Comparison of ENCODE assay signal across 24 cellular contexts in genomic region chr5:1329111-1329579, GRCh38. TPM values are rescaled to one million over a fixed set of nuclear protein-coding genes. Genes with fewer than 3 reads are reported as not detected.
DNase-seq lines count a peak whose midpoint lies in the region; ATAC-seq and TF ChIP-seq lines count a peak whose summit lies in the region.
"Had no signal": no experiment of that assay in that cellular context is flagged by ENCODE, and none has a peak within 500 bp of the region (broad histone marks: within the 10 kb centered on the region; RNA-seq: fewer than 3 reads in every experiment).

No MANE protein-coding gene starts in this region.

- peak overlapping the region; percentile 3 to 86 for H3K27ac Mint-ChIP-seq in effector memory CD8-positive, alpha-beta T cell
- peak overlapping the region; percentile 78 for H3K27ac Mint-ChIP-seq in osteocyte (ENCODE audit: unreplicated experiment)
- H3K27ac Mint-ChIP-seq: IgD-negative memory B cell had no signal

- TF ChIP-seq CTCF in osteocyte (IDR thresholded peaks at IDR 0.05), result no peak

- H3K36me3 Mint-ChIP-seq in effector memory CD8-positive, alpha-beta T cell (ENCODE audit: insufficient read depth), result peaks cover 4% of the 10 kb centered on the region
- H3K36me3 Mint-ChIP-seq in osteocyte (ENCODE audit: unreplicated experiment), result peaks cover 41% of the 10 kb centered on the region
- H3K36me3 Mint-ChIP-seq: IgD-negative memory B cell had no signal

- no peak overlapping the region for H3K4me3 ChIP-seq in HUES6 (ENCODE audit: low read depth, low read length)
- H3K4me3 ChIP-seq: gastrocnemius medialis had no signal

- DNase-seq in 8988T (peak; percentile 18), osteocyte (ENCODE audit: extremely low spot score, unreplicated experiment) (no peak), cerebellar cortex (ENCODE audit: low spot score) (no peak), NCI-H524 (lab: John Stamatoyannopoulos, UW) (no peak)
- no peak for DNase-seq in effector memory CD8-positive, alpha-beta T cell
- DNase-seq in effector CD8-positive, alpha-beta T cell (lab: John Stamatoyannopoulos, UW), result no peak
- DNase-seq: gastrocnemius medialis; H7; MV-4-11; NCI-H2081 treated with DMSO at 0.1 percent for 48 hours; NCI-H69; stimulated activated naive CD4-positive, alpha-beta T cell treated with Interleukin-2 at 50 U/mL for 16 hours; T1000 had no signal

- H3K27ac ChIP-seq in HUES6 (ENCODE audit: low read depth, low read length), result peak overlapping the region; percentile 70; the same call in 1 of the 2 replicates
- H3K27ac ChIP-seq: gastrocnemius medialis, neutrophil had no signal

- H3K27me3 Mint-ChIP-seq in effector memory CD8-positive, alpha-beta T cell, result no peaks in the 10 kb centered on the region
- H3K27me3 Mint-ChIP-seq in osteocyte (ENCODE audit: unreplicated experiment), result no peaks in the 10 kb centered on the region
- H3K27me3 Mint-ChIP-seq: IgD-negative memory B cell had no signal

- H3K4me1 ChIP-seq in HUES6 (ENCODE audit: control insufficient read depth, insufficient read depth, low read length), result no peaks in the 10 kb centered on the region; the same call in 1 of the 2 replicates

- H3K4me1 Mint-ChIP-seq in effector memory CD8-positive, alpha-beta T cell (ENCODE audit: low read depth in 2 of 2), result peaks cover 6 to 33% of the 10 kb centered on the region in 2 donors
- H3K4me1 Mint-ChIP-seq in osteocyte (ENCODE audit: unreplicated experiment), result peaks cover 22% of the 10 kb centered on the region

- no peak overlapping the region for H3K4me3 Mint-ChIP-seq in effector memory CD8-positive, alpha-beta T cell
- H3K4me3 Mint-ChIP-seq in osteocyte (ENCODE audit: unreplicated experiment), result no peak overlapping the region
- H3K4me3 Mint-ChIP-seq: IgD-negative memory B cell had no signal

- peaks cover 3% of the 10 kb centered on the region; the same call in 1 of the 2 replicates for H3K9me3 ChIP-seq in HUES6 (ENCODE audit: control insufficient read depth, insufficient read depth, low read depth, low read length)
- H3K9me3 ChIP-seq: gastrocnemius medialis, neutrophil had no signal

- peaks cover 78% of the 10 kb centered on the region for H3K36me3 ChIP-seq in HUES6 (ENCODE audit: control insufficient read depth, insufficient read depth, low read length)

- ATAC-seq in effector memory CD8-positive, alpha-beta T cell (replicated peaks), result no peak
- no peak for ATAC-seq in esophagus mucosa
- ATAC-seq: gastrocnemius medialis, PC-3, SK-N-SH treated with all-trans-retinoic acid at 6 μM for 48 hours had no signal

- H3K27me3 ChIP-seq in HUES6 (ENCODE audit: control insufficient read depth, insufficient read depth, low read length), result no peaks in the 10 kb centered on the region
- H3K27me3 ChIP-seq: gastrocnemius medialis, neutrophil had no signal

- H3K9ac ChIP-seq in HUES6 (ENCODE audit: low read length), result no peak overlapping the region

- no peaks in the 10 kb centered on the region for H3K9me3 Mint-ChIP-seq in effector memory CD8-positive, alpha-beta T cell
- H3K9me3 Mint-ChIP-seq in osteocyte (ENCODE audit: unreplicated experiment), result peaks cover 6% of the 10 kb centered on the region
- H3K9me3 Mint-ChIP-seq: IgD-negative memory B cell had no signal

RNA-seq across cellular contexts. Expression of gene CLPTM1L, which starts 15.8 kb away (rescaled TPM):
- 88.0 and 93.1 TPM in 2 replicates for total RNA-seq in osteocyte
- total RNA-seq in esophagus mucosa, result 39.5 TPM

RNA-seq across cellular contexts. Expression of gene TERT, which starts 34.3 kb away (rescaled TPM):
- total RNA-seq in osteocyte (not detected in 2 replicates), esophagus mucosa (not detected)
- total RNA-seq: aorta, endothelial cell of umbilical vein, gastrocnemius medialis, mucosa of gallbladder, renal cortical epithelial cell, urinary bladder had no signal
